Comparison of ENCODE assay signal across 20 cellular contexts in genomic region chr20:25476106-25477105, GRCh38.
A peak's percentile ranks its signal among the peaks of the same experiment; 100 is the strongest.
DNase-seq lines count a peak whose midpoint lies in the region; ATAC-seq, FAIRE-seq and TF ChIP-seq lines count a peak whose summit lies in the region.
"Had no signal": no experiment of that assay in that cellular context is flagged by ENCODE, and none has a peak within 500 bp of the region (broad histone marks: within the 10 kb centered on the region; RNA-seq: fewer than 3 reads in every experiment).

No MANE protein-coding gene starts in this region.

- H2BK15ac ChIP-seq in H9 (ENCODE audit: low read depth, low read length): no peak overlapping the region
- no peak overlapping the region for H2BK15ac ChIP-seq in H1 (ENCODE audit: low read length)

- CTCF ChIA-PET in H1 (lab: Charles Lee; ENCODE audit: partially characterized antibody): interaction anchor here (1.0 to 1.1 kb wide), 2 partner anchors 33 to 183 kb away, joined by 3 read pairs; no protein-coding TSS in a partner anchor

- no peak for FAIRE-seq in H1 (lab: Jason Lieb, UNC)
- FAIRE-seq: HTR-8/SVneo had no signal

- no peak for TF ChIP-seq EP300 in H1 (IDR thresholded peaks at IDR 0.05; ENCODE audit: borderline replicate concordance in 1 of 2, low read depth in 2 of 2, low read length in 2 of 2)

- WGBS in H9 (ENCODE audit: extremely low coverage, insufficient read length, low lambda C conversion rate): no CpG with 5 or more reads among the region's 56 CpGs
- 95% methylated on average over 39 of the region's 56 CpGs; no CpG with 5 or more reads in 1 of the 2 experiments for whole genome bisulfite sequencing in H1 (ENCODE audit: extremely low coverage in 1 of 2, insufficient coverage in 1 of 2, insufficient read length in 1 of 2, insufficient replicate concordance in 2 of 2, low coverage in 1 of 2, low lambda C conversion rate in 2 of 2, missing lambda C conversion rate in 1 of 2), 2 experiments

- peak overlapping the region; percentile 44 to 82 (median 57); a peak in 3 of 7 replicates for H3K27ac Mint-ChIP-seq in H9
- H3K27ac Mint-ChIP-seq in stimulated activated memory B cell treated with anti-CD40 and anti-IgM and Interleukin-4, amounts not matched to agents 10 μg/mL and 1 μg/mL and 100 μg/mL, for 72 hours: no peak overlapping the region
- H3K27ac Mint-ChIP-seq: IgD-negative memory B cell had no signal

- no peak for TF ChIP-seq RAD21 in H1 (IDR thresholded peaks at IDR 0.05 in 1 of 2, conservative IDR thresholded peaks at IDR 0.05 in 1 of 2; ENCODE audit: low read depth in 2 of 2, low read length in 2 of 2)

- no peak overlapping the region for H3K56ac ChIP-seq in H9 (ENCODE audit: insufficient read length, low read depth, low read length)
- H3K56ac ChIP-seq in H1 (replicated peaks; ENCODE audit: insufficient read length, low read depth, low read length): no peak overlapping the region

- H4K91ac ChIP-seq in H9 (ENCODE audit: insufficient read length, low read depth, low read length) (no peak overlapping the region), H1 (replicated peaks; ENCODE audit: insufficient read length, low read length) (no peak overlapping the region)

- H2BK20ac ChIP-seq in H9 (ENCODE audit: low read depth, low read length, poor library complexity, severe bottlenecking) (no peak overlapping the region), H1 (ENCODE audit: low read length) (no peak overlapping the region)

- H3K14ac ChIP-seq in H9 (ENCODE audit: insufficient read depth, low read length) (no peak overlapping the region), H1 (ENCODE audit: insufficient read length) (no peak overlapping the region)

- H3K27me3 ChIP-seq in H9 (ENCODE audit: insufficient read depth, low read length) (no peaks in the 10 kb centered on the region), H1 (replicated peaks in 1 of 4; ENCODE audit: control insufficient read depth in 3 of 4, extremely low read depth in 1 of 4, insufficient read depth in 3 of 4, low read length in 3 of 4) (no peaks in the 10 kb centered on the region)
- H3K27me3 ChIP-seq: SJCRH30 had no signal

- no peak overlapping the region for H3T11ph ChIP-seq in H9 (ENCODE audit: low read length)

- H4K20me1 ChIP-seq in H9 (ENCODE audit: control insufficient read depth, insufficient read depth, insufficient read length): no peaks in the 10 kb centered on the region
- H4K20me1 ChIP-seq in H1 (replicated peaks in 1 of 2; ENCODE audit: control insufficient read depth in 1 of 2, insufficient read depth in 2 of 2, low read length in 2 of 2): peaks cover 0 to 5% of the 10 kb centered on the region in 2 experiments

- TF ChIP-seq CTCF in H9 (conservative IDR thresholded peaks at IDR 0.05) (no peak), H1 (IDR thresholded peaks at IDR 0.05; ENCODE audit: control extremely low read depth in 1 of 3, insufficient read depth in 1 of 3, low read depth in 1 of 3, low read length in 3 of 3) (no peak), mucosa of descending colon (IDR thresholded peaks at IDR 0.05) (no peak)

- H3K79me2 ChIP-seq in H9 (ENCODE audit: insufficient read depth, low read length) (no peaks in the 10 kb centered on the region), H1 (ENCODE audit: control insufficient read depth in 1 of 2, insufficient read depth in 2 of 2, low read length in 2 of 2) (no peaks in the 10 kb centered on the region)

- H3K4me1 Mint-ChIP-seq in H9: no peaks in the 10 kb centered on the region
- H3K4me1 Mint-ChIP-seq in stimulated activated memory B cell treated with anti-CD40 and anti-IgM and Interleukin-4, amounts not matched to agents 10 μg/mL and 1 μg/mL and 100 μg/mL, for 72 hours: no peaks in the 10 kb centered on the region
- H3K4me1 Mint-ChIP-seq: CD14-positive monocyte, IgD-negative memory B cell had no signal

- intact Hi-C loops in mucosa of descending colon (cut with DNase I, micrococcal nuclease): no loop called here

- H3K4me3 Mint-ChIP-seq in H9: no peak overlapping the region
- no peak overlapping the region for H3K4me3 Mint-ChIP-seq in stimulated activated memory B cell treated with anti-CD40 and anti-IgM and Interleukin-4, amounts not matched to agents 10 μg/mL and 1 μg/mL and 100 μg/mL, for 72 hours
- H3K4me3 Mint-ChIP-seq: CD14-positive monocyte, IgD-negative memory B cell had no signal

- H2AFZ ChIP-seq in H9 (ENCODE audit: low read length): no peak overlapping the region
- H2AFZ ChIP-seq in H1 (ENCODE audit: low read length): no peak overlapping the region

- no peak for TF ChIP-seq POLR2A in H1 (IDR thresholded peaks at IDR 0.05; ENCODE audit: control extremely low read depth in 1 of 2, low read depth in 2 of 2, low read length in 2 of 2)

- H4K5ac ChIP-seq in H9 (ENCODE audit: insufficient read length, low read depth, low read length): no peak overlapping the region
- H4K5ac ChIP-seq in H1 (ENCODE audit: insufficient read length, low read depth, low read length): no peak overlapping the region

- H3K4me2 ChIP-seq in H9 (ENCODE audit: insufficient read depth, insufficient read length, low read length): no peak overlapping the region
- no peak overlapping the region for H3K4me2 ChIP-seq in H1 (ENCODE audit: insufficient read depth in 1 of 2, low read depth in 2 of 2, low read length in 2 of 2)

- H2BK5ac ChIP-seq in H9 (ENCODE audit: insufficient read length, low read length) (no peak overlapping the region), H1 (ENCODE audit: low read depth, low read length) (no peak overlapping the region; the same call in 1 of the 2 replicates)

- no peak overlapping the region for H2AK5ac ChIP-seq in H9 (ENCODE audit: insufficient read length, low read length)
- H2AK5ac ChIP-seq in H1 (ENCODE audit: low read depth, low read length): no peak overlapping the region

- H3K18ac ChIP-seq in H9 (ENCODE audit: insufficient read length, low read depth, low read length) (no peak overlapping the region), H1 (ENCODE audit: extremely low read depth, low read length) (no peak overlapping the region)

- H3K36me3 ChIP-seq in H1 (ENCODE audit: control insufficient read depth in 2 of 4, insufficient read depth in 4 of 4, low read length in 3 of 4) (peaks cover 0 to 24% (median 9%) of the 10 kb centered on the region in 4 experiments; a peak in 6 of 8 replicates), mucosa of descending colon (ENCODE audit: low read depth) (no peaks in the 10 kb centered on the region)

- H3K27ac ChIP-seq in H9 (ENCODE audit: insufficient read length, low read depth, low read length) (no peak overlapping the region), H1 (ENCODE audit: low read depth, low read length) (no peak overlapping the region)
- H3K27ac ChIP-seq: HL-60, SJCRH30 had no signal

- H2BK12ac ChIP-seq in H9 (ENCODE audit: insufficient read length, low read depth, low read length): no peak overlapping the region
- H2BK12ac ChIP-seq in H1 (ENCODE audit: low read depth, low read length): no peak overlapping the region

- no peak overlapping the region for H4K8ac ChIP-seq in H9 (replicated peaks; ENCODE audit: insufficient read length, low read depth, low read length)
- H4K8ac ChIP-seq in H1 (ENCODE audit: extremely low read depth, insufficient read depth, low read length): peak overlapping the region; percentile 57; the same call in 1 of the 2 replicates

- H3K27me3 Mint-ChIP-seq in H9 (ENCODE audit: low read depth): no peaks in the 10 kb centered on the region
- H3K27me3 Mint-ChIP-seq in stimulated activated memory B cell treated with anti-CD40 and anti-IgM and Interleukin-4, amounts not matched to agents 10 μg/mL and 1 μg/mL and 100 μg/mL, for 72 hours: peaks cover 2% of the 10 kb centered on the region

- no peak overlapping the region for H3K4me3 ChIP-seq in H1 (ENCODE audit: extremely low read depth in 1 of 4, insufficient read depth in 2 of 4, low read depth in 3 of 4, low read length in 4 of 4)
- no peak overlapping the region for H3K4me3 ChIP-seq in mucosa of descending colon
- H3K4me3 ChIP-seq: SJCRH30 had no signal

- no peaks in the 10 kb centered on the region for H3K79me1 ChIP-seq in H9 (ENCODE audit: insufficient read depth, low read depth, low read length, poor library complexity, severe bottlenecking)
- H3K79me1 ChIP-seq in H1 (ENCODE audit: low read depth, low read length): no peaks in the 10 kb centered on the region

- H3K9ac ChIP-seq in H9 (ENCODE audit: extremely low read depth, insufficient read length, low read length): no peak overlapping the region
- no peak overlapping the region for H3K9ac ChIP-seq in H1 (replicated peaks in 1 of 4; ENCODE audit: extremely low read depth in 1 of 4, low read depth in 3 of 4, low read length in 3 of 4)

- no peak for ATAC-seq in mucosa of descending colon
- peak; percentile 6 for ATAC-seq in stimulated activated memory B cell treated with anti-CD40 and anti-IgM and Interleukin-4, amounts not matched to agents 10 μg/mL and 1 μg/mL and 100 μg/mL, for 72 hours

- POLR2A ChIA-PET in H1 (lab: Charles Lee; ENCODE audit: partially characterized antibody): no interaction called here

- DNase-seq in H9 (no peak), H1 (ENCODE audit: low read depth in 1 of 2, low spot score in 2 of 2) (no peak), mucosa of descending colon (peak in 2 of 3 donors; percentile 5 to 48), NOMO-1 treated with DMSO at 0.1 percent for 48 hours (lab: John Stamatoyannopoulos, UW; ENCODE audit: unreplicated experiment) (no peak)
- DNase-seq in activated CD8-positive, alpha-beta memory T cell treated with anti-CD3 and anti-CD28 coated beads for 24 hours: no peak
- DNase-seq in activated T-cell treated with anti-CD3 and anti-CD28 coated beads, Interleukin-2, amount 50 U/mL, for 1 hour: no peak
- DNase-seq: ACHN, DMS79 treated with DMSO at 0.1 percent for 48 hours, HCEC 1CT, Karpas-422, NCI-H1417 treated with DMSO at 0.1 percent for 48 hours, NCI-H187 treated with DMSO at 0.1 percent for 48 hours, NCI-H2227 treated with DMSO at 0.1 percent for 48 hours, NCI-H510A treated with DMSO at 0.1 percent for 48 hours, SJCRH30 had no signal

- H3K23ac ChIP-seq in H9 (ENCODE audit: insufficient read length, low read depth, low read length) (no peak overlapping the region), H1 (ENCODE audit: insufficient read length) (no peak overlapping the region)

- H3K23me2 ChIP-seq in H9 (ENCODE audit: insufficient read length, low read depth, low read length, poor library complexity, severe bottlenecking) (no peaks in the 10 kb centered on the region), H1 (ENCODE audit: low read depth, low read length) (no peaks in the 10 kb centered on the region)

- H3K4ac ChIP-seq in H9 (ENCODE audit: low read depth, low read length) (no peak overlapping the region), H1 (replicated peaks; ENCODE audit: insufficient read length, low read depth, low read length) (no peak overlapping the region)

- no peaks in the 10 kb centered on the region for H3K9me3 Mint-ChIP-seq in H9
- H3K9me3 Mint-ChIP-seq in stimulated activated memory B cell treated with anti-CD40 and anti-IgM and Interleukin-4, amounts not matched to agents 10 μg/mL and 1 μg/mL and 100 μg/mL, for 72 hours: no peaks in the 10 kb centered on the region
- H3K9me3 Mint-ChIP-seq: IgD-negative memory B cell had no signal

- H3K4me1 ChIP-seq in H9 (ENCODE audit: insufficient read depth, low read length) (no peaks in the 10 kb centered on the region), H1 (replicated peaks in 1 of 4; ENCODE audit: control insufficient read depth in 3 of 4, insufficient read depth in 4 of 4, low read length in 3 of 4) (no peaks in the 10 kb centered on the region), mucosa of descending colon (ENCODE audit: low read depth) (no peaks in the 10 kb centered on the region)
- H3K4me1 ChIP-seq: SJCRH30 had no signal

- H2BK120ac ChIP-seq in H9 (ENCODE audit: low read depth, low read length, poor library complexity, severe bottlenecking): no peak overlapping the region
- H2BK120ac ChIP-seq in H1 (replicated peaks; ENCODE audit: low read depth, low read length): no peak overlapping the region

- peaks cover 45 to 64% (median 63%) of the 10 kb centered on the region in 3 experiments for H3K36me3 Mint-ChIP-seq in H9 (ENCODE audit: insufficient read depth in 1 of 3, low read depth in 3 of 3)
- no peaks in the 10 kb centered on the region for H3K36me3 Mint-ChIP-seq in stimulated activated memory B cell treated with anti-CD40 and anti-IgM and Interleukin-4, amounts not matched to agents 10 μg/mL and 1 μg/mL and 100 μg/mL, for 72 hours
- H3K36me3 Mint-ChIP-seq: CD14-positive monocyte had no signal

- H3K9me3 ChIP-seq in H9 (ENCODE audit: control insufficient read depth, low read depth, low read length) (no peaks in the 10 kb centered on the region), H1 (ENCODE audit: insufficient read depth in 2 of 2, low read depth in 1 of 2, low read length in 1 of 2) (no peaks in the 10 kb centered on the region), mucosa of descending colon (no peaks in the 10 kb centered on the region)
- H3K9me3 ChIP-seq: SJCRH30 had no signal

Comparison
In these comparisons a context has a peak if more than half of its experiments do, and no peak if none do; other contexts are left out.
1. DNase-seq: peak in mucosa of descending colon (2 of 3); none in H9 (single experiment), H1 (0 of 2), activated CD8-positive, alpha-beta memory T cell treated with anti-CD3 and anti-CD28 coated beads for 24 hours (single experiment), NOMO-1 treated with DMSO at 0.1 percent for 48 hours (single experiment) and activated T-cell treated with anti-CD3 and anti-CD28 coated beads, Interleukin-2, amount 50 U/mL, for 1 hour (single experiment).